Comparison of ENCODE assay signal across 8 cellular contexts in genomic region chr6:35731736-35732532, GRCh38. TPM values are rescaled to one million over a fixed set of nuclear protein-coding genes. Genes with fewer than 3 reads are reported as not detected.
DNase-seq lines count a peak whose midpoint lies in the region; ATAC-seq and TF ChIP-seq lines count a peak whose summit lies in the region.

No MANE protein-coding gene starts in this region.

- H3K27me3 ChIP-seq in kidney epithelial cell (ENCODE audit: control insufficient read depth, insufficient read depth, low read length), result no peaks in the 10 kb centered on the region

- ATAC-seq in GM18498 (IDR thresholded peaks at IDR 0.05; ENCODE audit: unreplicated experiment) (peak; percentile 60), HG02943 (IDR thresholded peaks at IDR 0.05; ENCODE audit: low read depth, unreplicated experiment) (peak; percentile 39)

- TF ChIP-seq CTCF in 22Rv1 (IDR thresholded peaks at IDR 0.05) (no peak), kidney epithelial cell (IDR thresholded peaks at IDR 0.05; ENCODE audit: insufficient read depth, low read length, poor library complexity, severe bottlenecking) (peak; percentile 3)

- peak overlapping the region; percentile 57 for H3K4me3 ChIP-seq in kidney epithelial cell (ENCODE audit: low read depth, low read length)

- H3K27ac ChIP-seq in 22Rv1, result peak overlapping the region; percentile 100

- DNase-seq in NCI-H2171 treated with DMSO at 0.1 percent for 48 hours (lab: John Stamatoyannopoulos, UW) (peak; percentile 89), cerebellar cortex (ENCODE audit: low spot score) (peak; percentile 80), kidney epithelial cell (ENCODE audit: low read depth) (no peak)
- DNase-seq in activated CD4-positive, CD25-positive, alpha-beta regulatory T cell treated with anti-CD3 and anti-CD28 coated beads, Interleukin-2, amount 50 U/mL, for 72 hours, result peak; percentile 91
- DNase-seq in stimulated activated CD4-positive, alpha-beta T cell treated with anti-CD3 and anti-CD28 coated beads, Interleukin-15, amount 100 ng/mL, for 1 hour (ENCODE audit: low read depth in 1 of 2, low spot score in 1 of 2), result peak; percentile 85 to 93

- H3K36me3 ChIP-seq in kidney epithelial cell (ENCODE audit: control insufficient read depth, insufficient read depth, low read length), result no peaks in the 10 kb centered on the region

RNA-seq across cellular contexts. Expression of gene ARMC12, which starts 4.9 kb away (rescaled TPM):
- 0.29 TPM in 1 of 2 replicates, not detected in the other for total RNA-seq in kidney epithelial cell

RNA-seq across cellular contexts. Expression of gene FKBP5, which starts 43.2 kb away (rescaled TPM):
- total RNA-seq in kidney epithelial cell, result 9.7 and 10.4 TPM in 2 replicates

RNA-seq across cellular contexts. Expression of gene CLPSL2, which starts 44.5 kb away (rescaled TPM):
- not detected in 2 replicates for total RNA-seq in kidney epithelial cell

RNA-seq across cellular contexts. Expression of gene CLPSL1, which starts 48.9 kb away (rescaled TPM):
- not detected in 2 replicates for total RNA-seq in kidney epithelial cell
